ENCODE assay signal across 16 cellular contexts in genomic region chr19:3058821-3059314, GRCh38. TPM values are rescaled to one million over a fixed set of nuclear protein-coding genes. Genes with fewer than 3 reads are reported as not detected.
DNase-seq lines count a peak whose midpoint lies in the region; TF ChIP-seq lines count a peak whose summit lies in the region.
"Had no signal": no experiment of that assay in that cellular context is flagged by ENCODE, and none has a peak within 500 bp of the region (broad histone marks: within the 10 kb centered on the region; RNA-seq: fewer than 3 reads in every experiment).

No MANE protein-coding gene starts in this region.

- peaks cover 69% of the 10 kb centered on the region for H4K20me1 ChIP-seq in Loucy (ENCODE audit: insufficient read depth, low read length, poor library complexity, severe bottlenecking)

- TF ChIP-seq CTCF in Loucy (conservative IDR thresholded peaks at IDR 0.05; ENCODE audit: low read length), result no peak

- no peak overlapping the region for H2AFZ ChIP-seq in Loucy (ENCODE audit: low read length)

- H3K4me1 ChIP-seq in Loucy (ENCODE audit: insufficient read depth, low read length, poor library complexity, severe bottlenecking) (no peaks in the 10 kb centered on the region), endocrine pancreas (ENCODE audit: control insufficient read depth, insufficient read depth, low read length) (no peaks in the 10 kb centered on the region), skeletal muscle tissue (ENCODE audit: control insufficient read depth in 3 of 3, insufficient read depth in 3 of 3, low read length in 3 of 3) (peaks cover 31 to 67% (median 54%) of the 10 kb centered on the region in 3 donors)

- peaks cover 56% of the 10 kb centered on the region for H3K4me1 Mint-ChIP-seq in activated CD4-positive, alpha-beta T cell treated with anti-CD3 and anti-CD28 coated beads, Interleukin-2, amount 10 ng/mL, durations not matched to agents 7 days and 5 days

- H3K4me3 ChIP-seq in Loucy (ENCODE audit: low read length, poor library complexity, severe bottlenecking) (no peak overlapping the region), endocrine pancreas (ENCODE audit: control insufficient read depth, insufficient read depth, low read length) (no peak overlapping the region), skeletal muscle tissue (ENCODE audit: low read length in 3 of 3) (no peak overlapping the region)

- H3K79me2 ChIP-seq in Loucy (ENCODE audit: insufficient read depth, low read length), result peaks cover 65% of the 10 kb centered on the region

- CTCF ChIA-PET in activated CD4-positive, alpha-beta T cell treated with anti-CD3 and anti-CD28 coated beads, Interleukin-2, amount 10 ng/mL, durations not matched to agents 7 days and 5 days (lab: Charles Lee), result interaction anchor here (0.8 to 2.0 kb wide), 3 partner anchors 17 to 108 kb away, joined by 4 to 5 read pairs (median 5); no protein-coding TSS in a partner anchor

- no peaks in the 10 kb centered on the region for H3K27me3 Mint-ChIP-seq in activated CD4-positive, alpha-beta T cell treated with anti-CD3 and anti-CD28 coated beads, Interleukin-2, amount 10 ng/mL, durations not matched to agents 7 days and 5 days

- POLR2A ChIA-PET in activated CD4-positive, alpha-beta T cell treated with anti-CD3 and anti-CD28 coated beads, Interleukin-2, amount 10 ng/mL, durations not matched to agents 7 days and 5 days (lab: Charles Lee), result no interaction called here

- H3K27ac ChIP-seq in skeletal muscle tissue (ENCODE audit: low read depth, low read length), result peak overlapping the region; percentile 59

- no peaks in the 10 kb centered on the region for H3K9me2 ChIP-seq in Loucy (replicated peaks; ENCODE audit: low read depth, low read length)

- DNase-seq in activated CD4-positive, alpha-beta T cell treated with anti-CD3 and anti-CD28 coated beads, Interleukin-2, amount 10 ng/mL, durations not matched to agents 7 days and 5 days, result no peak
- DNase-seq in activated CD4-positive, alpha-beta T cell treated with anti-CD3 and anti-CD28 coated beads for 48 hours, result no peak
- DNase-seq in CD1c-positive myeloid dendritic cell (ENCODE audit: extremely low spot score) (no peak), NCI-H2081 (lab: John Stamatoyannopoulos, UW) (no peak), SHP77 (lab: John Stamatoyannopoulos, UW) (no peak)
- DNase-seq: activated gamma-delta T cell treated with Interleukin-2 at 50 U/mL for 16 hours; Calu3; central memory CD4-positive, alpha-beta T cell; islet precursor cell; MM.1S; T-helper 9 cell had no signal

- peak overlapping the region; percentile 47 for H3K4me3 Mint-ChIP-seq in activated CD4-positive, alpha-beta T cell treated with anti-CD3 and anti-CD28 coated beads, Interleukin-2, amount 10 ng/mL, durations not matched to agents 7 days and 5 days

- H3K4me2 ChIP-seq in Loucy (ENCODE audit: low read depth, low read length, poor library complexity, severe bottlenecking), result peak overlapping the region; percentile 90

- no peaks in the 10 kb centered on the region for H3K27me3 ChIP-seq in Loucy (ENCODE audit: insufficient read depth, low read length, poor library complexity, severe bottlenecking)
- no peaks in the 10 kb centered on the region for H3K27me3 ChIP-seq in endocrine pancreas (ENCODE audit: control insufficient read depth, insufficient read depth, low read length)
- H3K27me3 ChIP-seq in skeletal muscle tissue (ENCODE audit: control insufficient read depth in 3 of 3, insufficient read depth in 3 of 3, low read length in 3 of 3), result no peaks in the 10 kb centered on the region

- H3K27ac Mint-ChIP-seq in activated CD4-positive, alpha-beta T cell treated with anti-CD3 and anti-CD28 coated beads, Interleukin-2, amount 10 ng/mL, durations not matched to agents 7 days and 5 days, result peak overlapping the region; percentile 50

- no peaks in the 10 kb centered on the region for H3K9me3 Mint-ChIP-seq in activated CD4-positive, alpha-beta T cell treated with anti-CD3 and anti-CD28 coated beads, Interleukin-2, amount 10 ng/mL, durations not matched to agents 7 days and 5 days
- H3K9me3 Mint-ChIP-seq: mesothelial cell of epicardium had no signal

- H3K9ac ChIP-seq in Loucy (ENCODE audit: low read depth, low read length, poor library complexity, severe bottlenecking) (no peak overlapping the region), endocrine pancreas (ENCODE audit: control insufficient read depth, insufficient read depth, low read length) (peak overlapping the region; percentile 23), skeletal muscle tissue (ENCODE audit: low read depth in 1 of 3, low read length in 3 of 3) (peak overlapping the region; percentile 4 to 68 (median 11))

- peaks cover 54% of the 10 kb centered on the region for H3K36me3 Mint-ChIP-seq in activated CD4-positive, alpha-beta T cell treated with anti-CD3 and anti-CD28 coated beads, Interleukin-2, amount 10 ng/mL, durations not matched to agents 7 days and 5 days (ENCODE audit: low read depth)

- no peaks in the 10 kb centered on the region for H3F3A ChIP-seq in Loucy (ENCODE audit: low read depth)

- no peaks in the 10 kb centered on the region for H3K9me3 ChIP-seq in Loucy (ENCODE audit: insufficient read depth, low read depth, low read length)
- no peaks in the 10 kb centered on the region for H3K9me3 ChIP-seq in endocrine pancreas (ENCODE audit: control insufficient read depth, low read length)
- no peaks in the 10 kb centered on the region for H3K9me3 ChIP-seq in skeletal muscle tissue (ENCODE audit: control insufficient read depth in 3 of 3, low read length in 3 of 3)

- H3K36me3 ChIP-seq in Loucy (ENCODE audit: insufficient read depth, low read length), result peaks cover 54% of the 10 kb centered on the region; the same call in 1 of the 2 replicates
- no peaks in the 10 kb centered on the region for H3K36me3 ChIP-seq in endocrine pancreas (ENCODE audit: control insufficient read depth, insufficient read depth, low read length)
- H3K36me3 ChIP-seq in skeletal muscle tissue (ENCODE audit: control insufficient read depth in 3 of 3, insufficient read depth in 3 of 3, low read length in 3 of 3), result peaks cover 35 to 38% (median 36%) of the 10 kb centered on the region in 3 donors

RNA-seq across cellular contexts. Expression of gene TLE5, which starts 3.4 kb away (rescaled TPM):
- 100 to 1,000 TPM; 837 to 960 TPM for total RNA-seq in activated CD4-positive, alpha-beta T cell treated with anti-CD3 and anti-CD28 coated beads, Interleukin-2, amount 10 ng/mL, durations not matched to agents 7 days and 5 days
- 98.1 TPM for total RNA-seq in skeletal muscle tissue

RNA-seq across cellular contexts. Expression of gene TLE2, which starts 29.8 kb away (rescaled TPM):
- total RNA-seq in activated CD4-positive, alpha-beta T cell treated with anti-CD3 and anti-CD28 coated beads, Interleukin-2, amount 10 ng/mL, durations not matched to agents 7 days and 5 days, result under 1 TPM; 0.99 to 1.00 TPM
- 9.4 TPM for total RNA-seq in skeletal muscle tissue
- total RNA-seq: HT1080 had no signal

RNA-seq across cellular contexts. Expression of gene GNA11, which starts 35.3 kb away (rescaled TPM):
- under 1 TPM; 0.79 to 0.87 TPM for total RNA-seq in activated CD4-positive, alpha-beta T cell treated with anti-CD3 and anti-CD28 coated beads, Interleukin-2, amount 10 ng/mL, durations not matched to agents 7 days and 5 days
- 37.1 TPM for total RNA-seq in skeletal muscle tissue

Comparison
In these comparisons a context has a peak if more than half of its experiments do, and no peak if none do; other contexts are left out.
1. RNA of gene GNA11, which starts 35.3 kb away (total RNA-seq): 37.1 TPM in skeletal muscle tissue (single experiment); 0.79 to 0.87 TPM in activated CD4-positive, alpha-beta T cell treated with anti-CD3 and anti-CD28 coated beads, Interleukin-2, amount 10 ng/mL, durations not matched to agents 7 days and 5 days; every median in the first group is over 10 times any median in the second.